Comparison of ENCODE assay signal across 10 cellular contexts in the genomic region with DNA sequence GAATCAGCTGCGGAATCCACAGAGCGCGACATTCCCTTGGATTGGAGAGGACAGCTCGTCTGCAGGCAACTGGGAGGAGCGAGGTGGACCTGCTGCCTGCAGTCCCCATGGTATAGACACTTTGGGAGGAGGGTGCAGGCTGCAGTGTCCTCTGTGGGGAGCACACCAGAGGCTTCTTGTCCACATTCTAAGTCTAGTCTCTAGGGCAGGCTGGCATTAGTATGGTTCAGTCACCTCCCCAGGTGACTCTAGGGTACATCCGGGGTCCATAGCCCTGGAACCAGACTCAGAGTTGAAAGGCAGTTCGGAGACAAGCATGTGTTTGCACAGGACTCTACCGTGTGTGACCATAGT.
"Had no signal": no experiment of that assay in that cellular context is flagged by ENCODE, and none has a peak within 500 bp of the region (broad histone marks: within the 10 kb centered on the region; RNA-seq: fewer than 3 reads in every experiment).

No MANE protein-coding gene starts in this region.

- H3K4me3 Mint-ChIP-seq: HFFc6, IgD-negative memory B cell had no signal

- H3K4me1 Mint-ChIP-seq: IgD-negative memory B cell had no signal

- H3K36me3 Mint-ChIP-seq: IgD-negative memory B cell had no signal

- H3K27ac Mint-ChIP-seq: HFFc6, IgD-negative memory B cell had no signal

- H3K9me3 ChIP-seq: HAP-1 had no signal

- H3K27me3 Mint-ChIP-seq: IgD-negative memory B cell had no signal

- H3K4me1 ChIP-seq: HAP-1 had no signal

- H3K9ac ChIP-seq: GM23248 had no signal

- ATAC-seq: HCT116, HepG2 had no signal

- H2AFZ ChIP-seq: GM23248 had no signal

- H3K4me3 ChIP-seq: GM23248, HAP-1 had no signal

- H3K36me3 ChIP-seq: HAP-1 had no signal

- DNase-seq: GM23248, GOT3, H7, HFFc6, KG1 had no signal

- H3K27ac ChIP-seq: GM23248, HL-60 had no signal
